In genomic region chr11:122517403-122518379, GRCh38 we compare ENCODE assay signal across 15 cellular contexts.
"Had no signal": no experiment of that assay in that cellular context is flagged by ENCODE, and none has a peak within 500 bp of the region (broad histone marks: within the 10 kb centered on the region; RNA-seq: fewer than 3 reads in every experiment).

No MANE protein-coding gene starts in this region.

- H3K27me3 ChIP-seq: cardiac muscle cell, tibial nerve had no signal

- H3K4me3 ChIP-seq: cardiac muscle cell, mucosa of descending colon, tibial nerve had no signal

- H3K9me3 ChIP-seq: mucosa of descending colon, tibial nerve had no signal

- H3K27ac ChIP-seq: cardiac muscle cell had no signal

- DNase-seq: activated CD4-positive, alpha-beta T cell treated with anti-CD3 and anti-CD28 coated beads, Interleukin-2, amount 10 ng/mL, durations not matched to agents 24 days and 14 days; activated CD8-positive, alpha-beta T cell treated with anti-CD3 and anti-CD28 coated beads for 36 hours; activated naive CD4-positive, alpha-beta T cell treated with anti-CD3 and anti-CD28 coated beads for 36 hours; activated naive CD8-positive, alpha-beta T cell treated with anti-CD3 and anti-CD28 coated beads, Interleukin-2, amount 50 U/mL, for 24 hours; activated T-cell treated with anti-CD3 and anti-CD28 coated beads, Interleukin-2, amount 50 U/mL, for 24 hours; dermis blood vessel endothelial cell; effector memory CD8-positive, alpha-beta T cell; immature natural killer cell; mucosa of descending colon; naive B cell; stimulated activated CD4-positive, alpha-beta T cell treated with anti-CD3 and anti-CD28 coated beads, Interleukin-15, amount 100 ng/mL, for 24 hours; stimulated activated CD4-positive, alpha-beta T cell treated with anti-CD3 and anti-CD28 coated beads, Interleukin-2, amount 100 ng/mL, for 48 hours; T1000 had no signal

- H3K36me3 ChIP-seq: cardiac muscle cell, tibial nerve had no signal

- ATAC-seq: activated CD8-positive, alpha-beta T cell treated with anti-CD3 and anti-CD28 coated beads for 36 hours; activated naive CD8-positive, alpha-beta T cell treated with anti-CD3 and anti-CD28 coated beads, Interleukin-2, amount 50 U/mL, for 24 hours; effector memory CD8-positive, alpha-beta T cell; mucosa of descending colon had no signal
